ENCODE assay signal across 20 cellular contexts in the genomic region with DNA sequence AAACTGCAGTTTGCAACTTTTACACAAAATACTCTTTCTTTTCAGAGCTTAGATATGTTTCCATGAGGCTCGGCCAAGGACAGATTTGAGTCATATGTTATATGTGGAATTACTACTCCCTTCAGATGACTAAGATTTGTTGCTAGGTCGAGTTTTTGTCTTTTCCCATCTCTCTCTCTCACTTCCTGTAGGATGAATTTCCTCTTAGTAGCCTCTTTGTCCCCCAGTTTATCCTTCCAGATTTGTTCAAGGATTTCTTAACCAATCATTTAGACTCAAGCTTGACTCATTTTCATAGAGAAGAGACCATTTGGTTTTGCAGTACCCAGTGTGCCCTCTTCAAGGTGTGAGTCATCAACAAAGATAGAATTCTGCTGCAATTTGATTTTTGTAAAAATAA.
DNase-seq lines count a peak whose midpoint lies in the region; ATAC-seq and TF ChIP-seq lines count a peak whose summit lies in the region.
"Had no signal": no experiment of that assay in that cellular context is flagged by ENCODE, and none has a peak within 500 bp of the region (broad histone marks: within the 10 kb centered on the region; RNA-seq: fewer than 3 reads in every experiment).

No MANE protein-coding gene starts in this region.

- no peak for TF ChIP-seq POLR2A in ovary (IDR thresholded peaks at IDR 0.05)

- DNase-seq in EL: peak; percentile 10
- DNase-seq in HT1080 (ENCODE audit: low read depth): peak; percentile 53
- DNase-seq in astrocyte of the spinal cord (ENCODE audit: low read depth, low spot score): peak; percentile 2
- no peak for DNase-seq in mesenchymal stem cell
- DNase-seq in ovary: no peak
- DNase-seq in endothelial cell (ENCODE audit: low spot score): no peak
- DNase-seq: activated CD8-positive, alpha-beta T cell treated with anti-CD3 and anti-CD28 coated beads for 36 hours; cerebellar nuclear complex; effector CD4-positive, alpha-beta T cell; hypothalamus; Kasumi-1; NCI-H1105 treated with DMSO at 0.1 percent for 48 hours; NCI-H2107; NCI-H524 treated with DMSO at 0.1 percent for 48 hours; SIG-M5; tibial artery had no signal

- no peaks in the 10 kb centered on the region for H3K9me3 Mint-ChIP-seq in endothelial cell (ENCODE audit: unreplicated experiment)
- H3K9me3 Mint-ChIP-seq: activated CD8-positive, alpha-beta T cell treated with anti-CD3 and anti-CD28 coated beads for 36 hours; stimulated activated memory B cell treated with anti-CD40 and anti-IgM and Interleukin-4, amounts not matched to agents 10 μg/mL and 1 μg/mL and 100 μg/mL, for 72 hours had no signal

- no peak for TF ChIP-seq EP300 in ovary (IDR thresholded peaks at IDR 0.05)

- in situ Hi-C loops in astrocyte of the spinal cord (cut with HindIII; ENCODE audit: low sequenced_read_pairs): no loop called here

- H3K27ac Mint-ChIP-seq in endothelial cell (ENCODE audit: unreplicated experiment): no peak overlapping the region
- H3K27ac Mint-ChIP-seq: activated CD8-positive, alpha-beta T cell treated with anti-CD3 and anti-CD28 coated beads for 36 hours; stimulated activated memory B cell treated with anti-CD40 and anti-IgM and Interleukin-4, amounts not matched to agents 10 μg/mL and 1 μg/mL and 100 μg/mL, for 72 hours had no signal

- no peak overlapping the region for H3K4me2 ChIP-seq in mesenchymal stem cell (ENCODE audit: low read length, poor library complexity, severe bottlenecking)
- H3K4me2 ChIP-seq: BLaER1 had no signal

- H3K4me1 ChIP-seq in mesenchymal stem cell (ENCODE audit: control insufficient read depth, insufficient read depth, low read depth, low read length): no peaks in the 10 kb centered on the region
- no peaks in the 10 kb centered on the region for H3K4me1 ChIP-seq in ovary (ENCODE audit: insufficient read depth)
- H3K4me1 ChIP-seq: BLaER1, right atrium auricular region, tibial artery had no signal

- WGBS in mesenchymal stem cell: 0% methylated on average over 1 of the region's 2 CpGs
- WGBS in ovary, 3 donors: 17 to 25% (median 20%) methylated on average over 2 of the region's 2 CpGs

- no peak overlapping the region for H3K18ac ChIP-seq in mesenchymal stem cell (ENCODE audit: low read depth in 1 of 2, low read length in 2 of 2)

- H2AK5ac ChIP-seq in mesenchymal stem cell (ENCODE audit: low read length, severe bottlenecking): no peak overlapping the region

- no peak overlapping the region for H4K8ac ChIP-seq in mesenchymal stem cell (ENCODE audit: low read length)

- no peak overlapping the region for H3K4ac ChIP-seq in mesenchymal stem cell (ENCODE audit: low read depth in 1 of 2, low read length in 2 of 2)

- ATAC-seq in GM18498 (IDR thresholded peaks at IDR 0.05; ENCODE audit: unreplicated experiment): no peak
- ATAC-seq: activated CD8-positive, alpha-beta T cell treated with anti-CD3 and anti-CD28 coated beads for 36 hours; stimulated activated memory B cell treated with anti-CD40 and anti-IgM and Interleukin-4, amounts not matched to agents 10 μg/mL and 1 μg/mL and 100 μg/mL, for 72 hours had no signal

- H2BK12ac ChIP-seq in mesenchymal stem cell (ENCODE audit: low read length in 2 of 2): no peak overlapping the region

- no peaks in the 10 kb centered on the region for H3K36me3 ChIP-seq in mesenchymal stem cell (ENCODE audit: control insufficient read depth in 1 of 2, insufficient read depth in 2 of 2, low read depth in 1 of 2, low read length in 2 of 2)
- no peaks in the 10 kb centered on the region for H3K36me3 ChIP-seq in ovary
- H3K36me3 ChIP-seq: BLaER1, right atrium auricular region, tibial artery had no signal

- H3K79me1 ChIP-seq in mesenchymal stem cell (replicated peaks; ENCODE audit: low read length, poor library complexity, severe bottlenecking): no peaks in the 10 kb centered on the region

- intact Hi-C loops in ovary (cut with DNase I): no loop called here

- TF ChIP-seq CTCF in astrocyte of the spinal cord (IDR thresholded peaks at IDR 0.05; ENCODE audit: low read depth, low read length) (no peak), ovary (IDR thresholded peaks at IDR 0.05) (no peak), endothelial cell (IDR thresholded peaks at IDR 0.05; ENCODE audit: unreplicated experiment) (no peak)

- H3K9me3 ChIP-seq in mesenchymal stem cell (ENCODE audit: control insufficient read depth, low read length): no peaks in the 10 kb centered on the region
- H3K9me3 ChIP-seq in ovary: no peaks in the 10 kb centered on the region
- H3K9me3 ChIP-seq: BLaER1, right atrium auricular region, tibial artery had no signal

- H3K27me3 ChIP-seq in mesenchymal stem cell (ENCODE audit: control insufficient read depth in 1 of 2, insufficient read depth in 1 of 2, low read length in 2 of 2) (no peaks in the 10 kb centered on the region), ovary (no peaks in the 10 kb centered on the region)
- H3K27me3 ChIP-seq: BLaER1, right atrium auricular region, tibial artery had no signal

- H3K4me1 Mint-ChIP-seq in endothelial cell (ENCODE audit: unreplicated experiment): no peaks in the 10 kb centered on the region
- H3K4me1 Mint-ChIP-seq: stimulated activated memory B cell treated with anti-CD40 and anti-IgM and Interleukin-4, amounts not matched to agents 10 μg/mL and 1 μg/mL and 100 μg/mL, for 72 hours had no signal

- no peaks in the 10 kb centered on the region for H3K36me3 Mint-ChIP-seq in endothelial cell (ENCODE audit: low read depth, unreplicated experiment)
- H3K36me3 Mint-ChIP-seq: stimulated activated memory B cell treated with anti-CD40 and anti-IgM and Interleukin-4, amounts not matched to agents 10 μg/mL and 1 μg/mL and 100 μg/mL, for 72 hours had no signal

- peak overlapping the region; percentile 66 for H3K9ac ChIP-seq in mesenchymal stem cell (ENCODE audit: low read length)
- H3K9ac ChIP-seq: BLaER1 had no signal

- no peak overlapping the region for H2BK120ac ChIP-seq in mesenchymal stem cell (ENCODE audit: low read depth, low read length)

- H3K4me3 Mint-ChIP-seq in endothelial cell (ENCODE audit: unreplicated experiment): no peak overlapping the region
- H3K4me3 Mint-ChIP-seq: activated CD8-positive, alpha-beta T cell treated with anti-CD3 and anti-CD28 coated beads for 36 hours; stimulated activated memory B cell treated with anti-CD40 and anti-IgM and Interleukin-4, amounts not matched to agents 10 μg/mL and 1 μg/mL and 100 μg/mL, for 72 hours had no signal

- no peak overlapping the region for H3K23ac ChIP-seq in mesenchymal stem cell (ENCODE audit: low read length in 2 of 2)

- H3K4me3 ChIP-seq in astrocyte of the spinal cord (ENCODE audit: low read depth, low read length) (no peak overlapping the region), mesenchymal stem cell (ENCODE audit: insufficient read depth in 1 of 2, low read depth in 1 of 2, low read length in 2 of 2) (no peak overlapping the region), ovary (no peak overlapping the region)
- H3K4me3 ChIP-seq: BLaER1, right atrium auricular region, tibial artery had no signal

- H4K91ac ChIP-seq in mesenchymal stem cell (ENCODE audit: low read length): no peak overlapping the region

- no peak overlapping the region for H3K14ac ChIP-seq in mesenchymal stem cell (ENCODE audit: low read length in 2 of 2)

- H2BK5ac ChIP-seq in mesenchymal stem cell (ENCODE audit: low read depth, low read length, poor library complexity, severe bottlenecking): no peak overlapping the region

- no peak overlapping the region for H2BK15ac ChIP-seq in mesenchymal stem cell (ENCODE audit: low read depth, poor library complexity, severe bottlenecking)

- H3K27me3 Mint-ChIP-seq in endothelial cell (ENCODE audit: unreplicated experiment): no peaks in the 10 kb centered on the region
- H3K27me3 Mint-ChIP-seq: activated CD8-positive, alpha-beta T cell treated with anti-CD3 and anti-CD28 coated beads for 36 hours; stimulated activated memory B cell treated with anti-CD40 and anti-IgM and Interleukin-4, amounts not matched to agents 10 μg/mL and 1 μg/mL and 100 μg/mL, for 72 hours had no signal

- H3K27ac ChIP-seq in mesenchymal stem cell (ENCODE audit: low read length, poor library complexity, severe bottlenecking) (no peak overlapping the region), ovary (no peak overlapping the region)
- H3K27ac ChIP-seq: BLaER1, right atrium auricular region, tibial artery had no signal

- no peak overlapping the region for H2AFZ ChIP-seq in mesenchymal stem cell (ENCODE audit: low read depth, low read length)

Comparison
In these comparisons a context has a peak if more than half of its experiments do, and no peak if none do; other contexts are left out.
1. DNase-seq: peak in EL (single experiment), HT1080 (single experiment) and astrocyte of the spinal cord (single experiment); none in mesenchymal stem cell (single experiment), ovary (0 of 5) and endothelial cell (single experiment).